In the genomic region with DNA sequence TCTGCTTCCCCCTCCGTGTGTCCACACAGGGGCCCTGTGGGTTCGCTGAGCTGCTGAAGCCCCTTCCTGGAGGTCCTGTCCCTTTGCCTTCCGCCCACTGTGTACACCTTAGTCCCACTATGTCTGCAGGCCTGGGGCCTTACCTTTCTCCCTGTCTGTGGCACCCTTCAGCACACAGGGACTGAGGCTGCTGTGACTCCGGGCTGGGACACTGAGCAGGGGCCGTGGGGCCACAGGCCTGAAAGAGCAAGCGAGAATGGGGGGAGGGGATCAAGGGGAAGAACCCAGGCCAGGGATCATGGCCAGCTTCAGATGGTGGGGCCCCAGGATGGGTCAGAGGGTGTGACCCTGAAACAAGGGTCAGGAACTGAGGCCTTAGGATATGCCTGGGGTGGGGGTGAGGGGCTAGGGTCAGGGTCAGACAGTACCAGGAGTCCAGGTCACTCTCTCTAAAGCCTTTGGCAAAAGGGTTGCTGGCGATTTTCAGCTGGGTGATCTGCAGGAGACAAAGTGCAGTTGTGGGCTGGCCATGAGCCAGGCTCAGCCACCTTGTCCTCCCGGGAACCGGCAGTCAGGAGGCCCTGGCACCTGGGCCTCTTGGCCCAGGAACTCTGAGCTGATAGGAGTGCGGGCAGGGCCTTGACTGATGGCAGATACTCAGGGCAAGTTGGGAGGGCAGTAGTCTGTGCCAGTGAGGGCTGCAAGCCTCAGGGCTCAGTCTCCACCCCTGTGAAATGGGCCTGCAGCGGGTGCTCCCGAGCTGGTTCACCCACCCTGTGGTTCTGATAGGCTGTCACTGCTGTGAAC, we compare ENCODE assay signal across 1 cellular context.
TF ChIP-seq lines count a peak whose summit lies in the region.

No MANE protein-coding gene starts in this region.

TF ChIP-seq in H1, 55 proteins besides CTCF, POLR2A, EP300 and RAD21:
- TF ChIP-seq KDM1A (IDR thresholded peaks at IDR 0.05; ENCODE audit: borderline replicate concordance, low read length) (peak; percentile 70), CHD2 (IDR thresholded peaks at IDR 0.05; ENCODE audit: low read length) (no peak)
